11 cellular contexts compared by ENCODE assay signal in the genomic region with DNA sequence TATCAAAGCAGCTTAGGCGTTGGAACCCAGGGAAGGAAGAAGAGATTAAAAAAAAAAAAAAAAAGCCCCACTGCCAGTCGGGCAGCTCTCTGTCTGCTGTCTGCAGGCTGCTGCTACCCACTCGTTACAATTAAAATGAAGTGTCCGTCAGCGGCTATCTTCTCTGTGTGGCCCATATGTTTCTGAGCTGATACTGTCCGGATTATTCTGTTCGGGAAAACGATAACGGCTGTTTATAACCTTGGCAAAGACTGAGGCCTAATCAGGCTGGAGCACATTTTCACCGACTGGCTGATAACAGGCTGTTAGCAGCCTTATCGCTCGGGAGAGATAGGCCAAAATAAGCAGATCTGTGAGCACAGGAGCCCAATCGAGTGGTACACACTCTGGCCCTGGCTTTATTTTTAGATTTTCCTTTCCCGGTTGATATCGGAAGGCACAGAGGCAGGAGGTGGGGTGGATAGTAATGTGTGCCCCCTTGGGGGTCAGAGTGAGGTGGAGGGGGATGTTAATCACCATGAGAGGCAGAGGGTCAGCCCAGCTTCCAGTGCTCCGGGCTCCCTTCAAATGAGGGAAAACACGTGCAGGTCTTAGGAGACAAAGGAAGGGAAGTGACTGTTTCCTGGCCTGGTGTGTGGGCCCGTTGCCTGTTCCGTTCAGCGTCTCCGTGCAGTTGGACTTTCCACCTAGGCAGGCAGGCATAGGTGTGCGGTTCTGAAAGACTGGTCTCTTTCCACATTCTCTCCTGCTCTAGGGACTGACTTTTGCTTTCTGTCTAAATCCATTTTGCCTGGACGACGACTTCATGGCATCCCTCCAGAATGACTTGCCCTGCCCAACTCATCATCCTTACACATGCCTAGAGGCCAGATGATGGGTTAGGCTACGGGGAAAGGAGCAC.
DNase-seq lines count a peak whose midpoint lies in the region; ATAC-seq and TF ChIP-seq lines count a peak whose summit lies in the region.
"Had no signal": no experiment of that assay in that cellular context is flagged by ENCODE, and none has a peak within 500 bp of the region (broad histone marks: within the 10 kb centered on the region; RNA-seq: fewer than 3 reads in every experiment).

No MANE protein-coding gene starts in this region.

- intact Hi-C loops in tibial artery (cut with DNase I; ENCODE audit: low total_unique reads) = no loop called here

- H3K27ac ChIP-seq in endodermal cell (ENCODE audit: low read depth, low read length) = peak overlapping the region; percentile 69
- H3K27ac ChIP-seq in tibial artery = peak overlapping the region; percentile 53 to 62

- H3K27me3 ChIP-seq in endodermal cell (ENCODE audit: control insufficient read depth, insufficient read depth, low read length, poor library complexity, severe bottlenecking) (no peaks in the 10 kb centered on the region), tibial artery (no peaks in the 10 kb centered on the region)

- H3K4me1 Mint-ChIP-seq in endodermal cell (peaks cover 48% of the 10 kb centered on the region), T-helper 17 cell (no peaks in the 10 kb centered on the region)

- H3K36me3 Mint-ChIP-seq in endodermal cell (ENCODE audit: low read depth) = no peaks in the 10 kb centered on the region
- H3K36me3 Mint-ChIP-seq in T-helper 17 cell (ENCODE audit: low read depth) = no peaks in the 10 kb centered on the region

- DNase-seq in OCI-M1 (lab: John Stamatoyannopoulos, UW) (peak; percentile 99), endodermal cell (peak; percentile 65), lung microvascular endothelial cell (ENCODE audit: low read depth in 2 of 2) (peak; percentile 61 to 97), tibial artery (peak; percentile 35 to 68), DMS114 treated with DMSO at 0.1 percent for 48 hours (lab: John Stamatoyannopoulos, UW; ENCODE audit: unreplicated experiment) (no peak), T-helper 17 cell (no peak), NCI-H1048 (lab: John Stamatoyannopoulos, UW) (no peak)
- DNase-seq: activated CD8-positive, alpha-beta T cell treated with anti-CD3 and anti-CD28 coated beads, Interleukin-2, amount 10 ng/mL, durations not matched to agents 7 days and 5 days; Kasumi-1 had no signal

- H3K9me3 ChIP-seq in endodermal cell (ENCODE audit: control insufficient read depth, low read length) = no peaks in the 10 kb centered on the region
- no peaks in the 10 kb centered on the region for H3K9me3 ChIP-seq in tibial artery
- no peaks in the 10 kb centered on the region for H3K9me3 ChIP-seq in T-helper 17 cell (ENCODE audit: control insufficient read depth, low read length, poor library complexity, severe bottlenecking)

- H3K27me3 Mint-ChIP-seq in endodermal cell (ENCODE audit: insufficient read depth) = no peaks in the 10 kb centered on the region
- peaks cover 4% of the 10 kb centered on the region for H3K27me3 Mint-ChIP-seq in T-helper 17 cell

- H3K9ac ChIP-seq in endodermal cell (ENCODE audit: extremely low read depth, low read length, poor library complexity, severe bottlenecking) = no peak overlapping the region

- no peak for TF ChIP-seq CTCF in endodermal cell (conservative IDR thresholded peaks at IDR 0.05)
- no peak for TF ChIP-seq CTCF in tibial artery (IDR thresholded peaks at IDR 0.05)

- peaks cover 13% of the 10 kb centered on the region for H3K4me1 ChIP-seq in endodermal cell (ENCODE audit: control insufficient read depth, insufficient read depth, low read length)
- H3K4me1 ChIP-seq in tibial artery = peaks cover 3 to 65% (median 38%) of the 10 kb centered on the region in 4 donors

- no peak overlapping the region for H3K4me3 Mint-ChIP-seq in endodermal cell
- H3K4me3 Mint-ChIP-seq in T-helper 17 cell = no peak overlapping the region
- H3K4me3 Mint-ChIP-seq: activated CD8-positive, alpha-beta T cell treated with anti-CD3 and anti-CD28 coated beads, Interleukin-2, amount 10 ng/mL, durations not matched to agents 7 days and 5 days had no signal

- H3K36me3 ChIP-seq in endodermal cell (ENCODE audit: control insufficient read depth, insufficient read depth, low read length) (no peaks in the 10 kb centered on the region), tibial artery (no peaks in the 10 kb centered on the region)

- H3K4me3 ChIP-seq in endodermal cell (ENCODE audit: low read length) = no peak overlapping the region
- H3K4me3 ChIP-seq in tibial artery = no peak overlapping the region

- H3K9me3 Mint-ChIP-seq in endodermal cell = no peaks in the 10 kb centered on the region

- no peak for ATAC-seq in T-helper 17 cell
- ATAC-seq in HG03442 (IDR thresholded peaks at IDR 0.05; ENCODE audit: unreplicated experiment) = no peak
- ATAC-seq: activated CD8-positive, alpha-beta T cell treated with anti-CD3 and anti-CD28 coated beads, Interleukin-2, amount 10 ng/mL, durations not matched to agents 7 days and 5 days; Panc1 had no signal

- 78 to 85% methylated on average over 19 to 25 of the region's 25 CpGs for WGBS in endodermal cell (ENCODE audit: insufficient coverage in 1 of 2, insufficient read length in 1 of 2), 2 experiments

- H3K27ac Mint-ChIP-seq in endodermal cell (peak overlapping the region; percentile 77), T-helper 17 cell (no peak overlapping the region)
- H3K27ac Mint-ChIP-seq: activated CD8-positive, alpha-beta T cell treated with anti-CD3 and anti-CD28 coated beads, Interleukin-2, amount 10 ng/mL, durations not matched to agents 7 days and 5 days had no signal

Comparison
In these comparisons a context has a peak if more than half of its experiments do, and no peak if none do; other contexts are left out.
1. DNase-seq: peak in OCI-M1 (single experiment), endodermal cell (single experiment), lung microvascular endothelial cell (2 of 2) and tibial artery (2 of 2); none in DMS114 treated with DMSO at 0.1 percent for 48 hours (single experiment), T-helper 17 cell (0 of 3) and NCI-H1048 (single experiment).